In genomic region chr11:125777309-125777708, GRCh38 we compare ENCODE assay signal across 22 cellular contexts. TPM values are rescaled to one million over a fixed set of nuclear protein-coding genes. Genes with fewer than 3 reads are reported as not detected.
A peak's percentile ranks its signal among the peaks of the same experiment; 100 is the strongest.
DNase-seq lines count a peak whose midpoint lies in the region; ATAC-seq and TF ChIP-seq lines count a peak whose summit lies in the region.
"Had no signal": no experiment of that assay in that cellular context is flagged by ENCODE, and none has a peak within 500 bp of the region (broad histone marks: within the 10 kb centered on the region; RNA-seq: fewer than 3 reads in every experiment).

No MANE protein-coding gene starts in this region.

- TF ChIP-seq CTCF in A673 (conservative IDR thresholded peaks at IDR 0.05; ENCODE audit: low read depth, low read length) (no peak), RWPE1 (conservative IDR thresholded peaks at IDR 0.05; ENCODE audit: low read depth) (no peak), fibroblast of mammary gland (conservative IDR thresholded peaks at IDR 0.05; ENCODE audit: control insufficient read depth, insufficient read depth, low read depth, low read length) (no peak), heart right ventricle (IDR thresholded peaks at IDR 0.05) (no peak)

- intact Hi-C loops in A673 (cut with micrococcal nuclease; ENCODE audit: unreplicated experiment) (no loop called here), heart right ventricle (cut with DNase I) (no loop called here)

- peak overlapping the region; percentile 28 for H2AFZ ChIP-seq in GM23248

- H3K79me2 ChIP-seq in GM23248 (ENCODE audit: insufficient read depth), result no peaks in the 10 kb centered on the region

- ATAC-seq in heart right ventricle (no peak), HG03045 (IDR thresholded peaks at IDR 0.05; ENCODE audit: unreplicated experiment) (no peak)
- ATAC-seq in activated CD8-positive, alpha-beta memory T cell treated with anti-CD3 and anti-CD28 coated beads, Interleukin-2, amount 10 ng/mL, durations not matched to agents 7 days and 5 days, result no peak
- ATAC-seq: naive thymus-derived CD8-positive, alpha-beta T cell had no signal

- peaks cover 13% of the 10 kb centered on the region for H3K27me3 Mint-ChIP-seq in activated CD8-positive, alpha-beta memory T cell treated with anti-CD3 and anti-CD28 coated beads, Interleukin-2, amount 10 ng/mL, durations not matched to agents 7 days and 5 days

- H3K9me2 ChIP-seq in GM23248 (ENCODE audit: insufficient read depth), result no peaks in the 10 kb centered on the region

- no peaks in the 10 kb centered on the region for H3K9me3 Mint-ChIP-seq in activated CD8-positive, alpha-beta memory T cell treated with anti-CD3 and anti-CD28 coated beads, Interleukin-2, amount 10 ng/mL, durations not matched to agents 7 days and 5 days (ENCODE audit: low read depth)

- H3K27ac Mint-ChIP-seq in activated CD8-positive, alpha-beta memory T cell treated with anti-CD3 and anti-CD28 coated beads, Interleukin-2, amount 10 ng/mL, durations not matched to agents 7 days and 5 days, result no peak overlapping the region
- H3K27ac Mint-ChIP-seq: naive thymus-derived CD8-positive, alpha-beta T cell had no signal

- in situ Hi-C loops in GM23248 (cut with MboI), result no loop called here

- H3K4me2 ChIP-seq in GM23248 (ENCODE audit: unreplicated experiment), result no peak overlapping the region
- H3K4me2 ChIP-seq: smooth muscle cell had no signal

- H3K9ac ChIP-seq in GM23248, result no peak overlapping the region

- H3K27me3 ChIP-seq in A673 (replicated peaks; ENCODE audit: insufficient read depth, low read depth, low read length, poor library complexity) (no peaks in the 10 kb centered on the region), GM23248 (replicated peaks; ENCODE audit: insufficient read depth) (no peaks in the 10 kb centered on the region), heart right ventricle (no peaks in the 10 kb centered on the region)
- H3K27me3 ChIP-seq: colonic mucosa had no signal

- DNase-seq in A673 (ENCODE audit: low spot score), result peak; percentile 11
- DNase-seq in GM23248, result peak; percentile 68
- peak; percentile 6 for DNase-seq in RWPE1 (ENCODE audit: low spot score)
- peak; percentile 22 for DNase-seq in fibroblast of mammary gland (ENCODE audit: low read depth)
- DNase-seq in heart right ventricle, result no peak
- DNase-seq in HPDE6-E6E7 (ENCODE audit: extremely low spot score), result no peak
- DNase-seq in activated CD8-positive, alpha-beta memory T cell treated with anti-CD3 and anti-CD28 coated beads, Interleukin-2, amount 10 ng/mL, durations not matched to agents 7 days and 5 days, result no peak
- DNase-seq: activated CD4-positive, alpha-beta T cell treated with anti-CD3 and anti-CD28 coated beads, Interleukin-2, amount 50 U/mL, for 1 hour; activated naive CD4-positive, alpha-beta T cell treated with Interleukin-2 at 50 U/mL for 16 hours; aorta; Caco-2; colonic mucosa; GOT3; naive thymus-derived CD8-positive, alpha-beta T cell; NCI-H1694; posterior cingulate gyrus; stimulated activated CD4-positive, alpha-beta T cell treated with anti-CD3 and anti-CD28 coated beads, Interleukin-4, amount 100 ng/mL, for 4 hours; stimulated activated CD8-positive, alpha-beta memory T cell treated with anti-CD3 and anti-CD28 coated beads, Interleukin-4, amount 100 ng/mL, for 48 hours; substantia nigra had no signal

- H3K9me3 ChIP-seq in A673 (ENCODE audit: low read depth, low read length, poor library complexity, severe bottlenecking), result no peaks in the 10 kb centered on the region
- H3K9me3 ChIP-seq in GM23248 (ENCODE audit: low read depth), result no peaks in the 10 kb centered on the region
- H3K9me3 ChIP-seq in heart right ventricle, result no peaks in the 10 kb centered on the region
- H3K9me3 ChIP-seq: Caco-2, colonic mucosa had no signal

- CTCF ChIA-PET in A673 (lab: Charles Lee), result no interaction called here
- CTCF ChIA-PET in RWPE1 (lab: Yijun Ruan, JAX), result interaction anchor here (0.7 kb wide), 1 partner anchor 1588 kb away, joined by 3 read pairs; no protein-coding TSS in a partner anchor
- CTCF ChIA-PET in activated CD8-positive, alpha-beta memory T cell treated with anti-CD3 and anti-CD28 coated beads, Interleukin-2, amount 10 ng/mL, durations not matched to agents 7 days and 5 days (lab: Charles Lee), result no interaction called here

- POLR2A ChIA-PET in A673 (lab: Charles Lee; ENCODE audit: low non-redundant PET), result no interaction called here
- POLR2A ChIA-PET in RWPE1 (lab: Yijun Ruan, JAX; ENCODE audit: low non-redundant PET), result no interaction called here

- no peaks in the 10 kb centered on the region for H3K4me1 Mint-ChIP-seq in activated CD8-positive, alpha-beta memory T cell treated with anti-CD3 and anti-CD28 coated beads, Interleukin-2, amount 10 ng/mL, durations not matched to agents 7 days and 5 days

- H3K36me3 ChIP-seq in A673 (ENCODE audit: insufficient read depth, low read length, poor library complexity, severe bottlenecking), result no peaks in the 10 kb centered on the region
- no peaks in the 10 kb centered on the region for H3K36me3 ChIP-seq in GM23248 (ENCODE audit: low read depth)
- H3K36me3 ChIP-seq in heart right ventricle, result no peaks in the 10 kb centered on the region
- H3K36me3 ChIP-seq: colonic mucosa had no signal

- H3K36me3 Mint-ChIP-seq in activated CD8-positive, alpha-beta memory T cell treated with anti-CD3 and anti-CD28 coated beads, Interleukin-2, amount 10 ng/mL, durations not matched to agents 7 days and 5 days, result no peaks in the 10 kb centered on the region
- H3K36me3 Mint-ChIP-seq: naive thymus-derived CD8-positive, alpha-beta T cell had no signal

- no peaks in the 10 kb centered on the region for H4K20me1 ChIP-seq in GM23248 (ENCODE audit: insufficient read depth)

- no peak overlapping the region for H3K4me3 Mint-ChIP-seq in activated CD8-positive, alpha-beta memory T cell treated with anti-CD3 and anti-CD28 coated beads, Interleukin-2, amount 10 ng/mL, durations not matched to agents 7 days and 5 days
- H3K4me3 Mint-ChIP-seq: naive thymus-derived CD8-positive, alpha-beta T cell had no signal

- peaks cover 12% of the 10 kb centered on the region for H3F3A ChIP-seq in GM23248 (ENCODE audit: insufficient read depth)

- H3K4me3 ChIP-seq in A673 (ENCODE audit: low read depth, low read length, poor library complexity, severe bottlenecking), result no peak overlapping the region
- H3K4me3 ChIP-seq in GM23248, result no peak overlapping the region
- H3K4me3 ChIP-seq in fibroblast of mammary gland (ENCODE audit: control insufficient read depth, low read depth, low read length), result no peak overlapping the region
- H3K4me3 ChIP-seq in heart right ventricle, result no peak overlapping the region
- H3K4me3 ChIP-seq: colonic mucosa, smooth muscle cell had no signal

- H3K27ac ChIP-seq in A673 (ENCODE audit: low read depth, low read length, poor library complexity, severe bottlenecking) (no peak overlapping the region), GM23248 (no peak overlapping the region), RWPE1 (no peak overlapping the region), heart right ventricle (no peak overlapping the region)
- H3K27ac ChIP-seq: colonic mucosa, epithelial cell of prostate had no signal

- BruUV-seq in A673 (replicated peaks; lab: Mats Ljungman, UMichigan), result no TSS peak

- 9 to 16% methylated on average over 5 of the region's 5 CpGs for WGBS in GM23248 (ENCODE audit: low coverage in 1 of 2, low lambda C conversion rate in 2 of 2, missing lambda C conversion rate in 2 of 2), 2 experiments
- WGBS in heart right ventricle, 2 donors, result 40 to 61% methylated on average over 5 of the region's 5 CpGs

- no peaks in the 10 kb centered on the region for H3K4me1 ChIP-seq in A673 (ENCODE audit: insufficient read depth, low read length, poor library complexity, severe bottlenecking)
- peaks cover 30% of the 10 kb centered on the region for H3K4me1 ChIP-seq in GM23248 (ENCODE audit: insufficient read depth)
- no peaks in the 10 kb centered on the region for H3K4me1 ChIP-seq in heart right ventricle
- H3K4me1 ChIP-seq: Caco-2, colonic mucosa had no signal

RNA-seq across cellular contexts. Expression of gene PATE2, which starts 1.3 kb away (rescaled TPM):
- not detected in 2 replicates for total RNA-seq in A673 (2021)
- total RNA-seq in GM23248 (2014; rRNA removed; shearing (Covaris generic)), result not detected in 2 replicates
- not detected in 2 replicates for polyA plus RNA-seq in GM23248 (2016; fragmentation: Nextera tagmentation; extraction: Ambion mirVana)
- total RNA-seq in heart right ventricle, result not detected
- not detected for polyA plus RNA-seq in heart right ventricle
- total RNA-seq in activated CD8-positive, alpha-beta memory T cell treated with anti-CD3 and anti-CD28 coated beads, Interleukin-2, amount 10 ng/mL, durations not matched to agents 7 days and 5 days, result not detected
- total RNA-seq: aorta; Caco-2; colonic mucosa; naive thymus-derived CD8-positive, alpha-beta T cell; smooth muscle cell had no signal
- polyA plus RNA-seq: aorta; naive thymus-derived CD8-positive, alpha-beta T cell had no signal

RNA-seq across cellular contexts. Expression of gene PATE3, which starts 10.6 kb away (rescaled TPM):
- total RNA-seq in A673 (2021) (not detected in 2 replicates), heart right ventricle (not detected)
- total RNA-seq in GM23248 (2014; rRNA removed; shearing (Covaris generic)), result not detected in 2 replicates
- polyA plus RNA-seq in GM23248 (2016; fragmentation: Nextera tagmentation; extraction: Ambion mirVana) (not detected in 2 replicates), heart right ventricle (not detected)
- total RNA-seq in activated CD8-positive, alpha-beta memory T cell treated with anti-CD3 and anti-CD28 coated beads, Interleukin-2, amount 10 ng/mL, durations not matched to agents 7 days and 5 days, result not detected
- total RNA-seq: aorta; Caco-2; colonic mucosa; naive thymus-derived CD8-positive, alpha-beta T cell; smooth muscle cell had no signal
- polyA plus RNA-seq: aorta; naive thymus-derived CD8-positive, alpha-beta T cell; smooth muscle cell had no signal

RNA-seq across cellular contexts. Expression of gene PATE1, which starts 31.2 kb away (rescaled TPM):
- total RNA-seq in A673 (2021) (not detected in 2 replicates), heart right ventricle (not detected)
- total RNA-seq in GM23248 (2014; rRNA removed; shearing (Covaris generic)), result not detected in 2 replicates
- polyA plus RNA-seq in GM23248 (2016; fragmentation: Nextera tagmentation; extraction: Ambion mirVana) (not detected in 2 replicates), heart right ventricle (not detected)
- not detected for total RNA-seq in activated CD8-positive, alpha-beta memory T cell treated with anti-CD3 and anti-CD28 coated beads, Interleukin-2, amount 10 ng/mL, durations not matched to agents 7 days and 5 days
- total RNA-seq: aorta; Caco-2; colonic mucosa; naive thymus-derived CD8-positive, alpha-beta T cell; smooth muscle cell had no signal
- polyA plus RNA-seq: aorta; naive thymus-derived CD8-positive, alpha-beta T cell; smooth muscle cell had no signal

RNA-seq across cellular contexts. Expression of gene PATE4, which starts 55.8 kb away (rescaled TPM):
- not detected in 2 replicates for total RNA-seq in A673 (2021)
- total RNA-seq in GM23248 (2014; rRNA removed; shearing (Covaris generic)), result not detected in 2 replicates
- polyA plus RNA-seq in GM23248 (2016; fragmentation: Nextera tagmentation; extraction: Ambion mirVana), result not detected in 2 replicates
- total RNA-seq in heart right ventricle, result not detected
- polyA plus RNA-seq in heart right ventricle, result not detected
- total RNA-seq in activated CD8-positive, alpha-beta memory T cell treated with anti-CD3 and anti-CD28 coated beads, Interleukin-2, amount 10 ng/mL, durations not matched to agents 7 days and 5 days, result not detected
- total RNA-seq: aorta; Caco-2; colonic mucosa; naive thymus-derived CD8-positive, alpha-beta T cell; smooth muscle cell had no signal
- polyA plus RNA-seq: naive thymus-derived CD8-positive, alpha-beta T cell; smooth muscle cell had no signal

Comparison
In these comparisons a context has a peak if more than half of its experiments do, and no peak if none do; other contexts are left out.
1. DNase-seq: peak in A673 (single experiment), GM23248 (single experiment), RWPE1 (single experiment) and fibroblast of mammary gland (single experiment); none in heart right ventricle (0 of 2), HPDE6-E6E7 (single experiment) and activated CD8-positive, alpha-beta memory T cell treated with anti-CD3 and anti-CD28 coated beads, Interleukin-2, amount 10 ng/mL, durations not matched to agents 7 days and 5 days (single experiment).